Comparison of ENCODE assay signal across 21 cellular contexts in the genomic region with DNA sequence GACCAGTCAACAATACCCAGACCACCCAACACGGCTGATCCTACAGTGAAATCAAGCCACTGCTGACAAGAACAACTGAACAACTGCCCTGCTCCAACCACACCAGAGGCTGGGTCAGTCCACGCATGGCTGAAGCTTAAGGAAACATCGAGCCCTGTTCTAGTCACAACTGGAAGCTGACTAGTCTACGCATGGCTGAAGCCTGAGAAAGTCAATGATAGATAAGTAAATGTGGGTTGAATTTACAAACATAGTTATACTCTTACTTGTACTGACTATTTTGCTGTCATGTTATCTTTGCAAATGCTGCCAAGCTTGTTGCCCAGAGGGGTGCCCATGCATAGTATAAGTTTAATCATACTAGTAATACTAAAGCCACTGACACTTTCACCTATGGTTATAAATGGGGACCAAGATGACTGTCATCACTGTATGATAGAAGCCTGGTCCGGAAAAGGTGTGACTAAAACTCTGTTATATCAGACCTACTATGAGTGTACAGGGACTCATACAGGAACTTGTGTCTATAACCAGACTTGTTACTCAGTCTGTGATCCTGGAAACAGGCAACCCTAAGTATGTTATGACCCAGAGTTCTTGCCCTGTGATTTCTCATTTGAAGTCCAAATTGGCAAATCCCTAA. TPM values are rescaled to one million over a fixed set of nuclear protein-coding genes. Genes with fewer than 3 reads are reported as not detected.
A peak's percentile ranks its signal among the peaks of the same experiment; 100 is the strongest.
DNase-seq lines count a peak whose midpoint lies in the region; ATAC-seq and TF ChIP-seq lines count a peak whose summit lies in the region.
"Had no signal": no experiment of that assay in that cellular context is flagged by ENCODE, and none has a peak within 500 bp of the region (broad histone marks: within the 10 kb centered on the region; RNA-seq: fewer than 3 reads in every experiment).

No MANE protein-coding gene starts in this region.

- no peak overlapping the region for H3K4me3 ChIP-seq in GM12865 (ENCODE audit: low read depth, low read length)
- H3K4me3 ChIP-seq: GM23248, HAP-1, SJSA1 had no signal

- H3K4me1 Mint-ChIP-seq in activated T-cell treated with anti-CD3 and anti-CD28 coated beads, Interleukin-2, amount 50 U/mL, for 72 hours (ENCODE audit: low read depth): peaks cover 17% of the 10 kb centered on the region

- TF ChIP-seq CTCF in GM12865 (IDR thresholded peaks at IDR 0.05; ENCODE audit: insufficient read depth, low read depth, low read length, missing control alignments): no peak

- no peaks in the 10 kb centered on the region for H3K9me3 Mint-ChIP-seq in activated T-cell treated with anti-CD3 and anti-CD28 coated beads, Interleukin-2, amount 50 U/mL, for 72 hours
- H3K9me3 Mint-ChIP-seq: IgD-negative memory B cell had no signal

- TF ChIP-seq POLR2A in erythroblast (IDR thresholded peaks at IDR 0.05; ENCODE audit: low read length): no peak

- no peak overlapping the region for H3K4me3 Mint-ChIP-seq in activated T-cell treated with anti-CD3 and anti-CD28 coated beads, Interleukin-2, amount 50 U/mL, for 72 hours
- H3K4me3 Mint-ChIP-seq: IgD-negative memory B cell had no signal

- peaks cover 29% of the 10 kb centered on the region for H3K27me3 Mint-ChIP-seq in activated T-cell treated with anti-CD3 and anti-CD28 coated beads, Interleukin-2, amount 50 U/mL, for 72 hours (ENCODE audit: low read depth)

- ATAC-seq in activated T-cell treated with anti-CD3 and anti-CD28 coated beads, Interleukin-2, amount 50 U/mL, for 72 hours (replicated peaks in 1 of 2): peak; percentile 84
- ATAC-seq: Right ventricle myocardium inferior had no signal

- intact Hi-C loops in head of caudate nucleus (cut with DNase I): no loop called here

- H3K36me3 Mint-ChIP-seq in activated T-cell treated with anti-CD3 and anti-CD28 coated beads, Interleukin-2, amount 50 U/mL, for 72 hours (ENCODE audit: insufficient read depth in 2 of 2): peaks cover 0 to 5% of the 10 kb centered on the region in 2 donors

- DNase-seq in activated T-cell treated with anti-CD3 and anti-CD28 coated beads, Interleukin-2, amount 50 U/mL, for 72 hours: peak; percentile 39 to 40
- no peak for DNase-seq in activated T-cell treated with anti-CD3 and anti-CD28 coated beads for 4 hours
- DNase-seq in GM12865 (ENCODE audit: low read depth): peak; percentile 59
- DNase-seq in RKO (ENCODE audit: low spot score): peak; percentile 3
- DNase-seq in erythroblast (lab: John Stamatoyannopoulos, UW): peak; percentile 3 to 55
- DNase-seq in hippocampal formation (lab: John Stamatoyannopoulos, UW): no peak
- no peak for DNase-seq in head of caudate nucleus
- no peak for DNase-seq in NCI-H748 treated with DMSO at 0.1 percent for 48 hours (lab: John Stamatoyannopoulos, UW)
- DNase-seq: BE2C, DMS79, GM23248, Karpas-422, NCI-H1694, NCI-H2081, NCI-H2171, NCI-H524 treated with DMSO at 0.1 percent for 48 hours had no signal

- no peak overlapping the region for H3K27ac Mint-ChIP-seq in activated T-cell treated with anti-CD3 and anti-CD28 coated beads, Interleukin-2, amount 50 U/mL, for 72 hours
- H3K27ac Mint-ChIP-seq: IgD-negative memory B cell had no signal

RNA-seq across cellular contexts. Expression of gene GLYAT, which starts 43.4 kb away (rescaled TPM):
- total RNA-seq in activated T-cell treated with anti-CD3 and anti-CD28 coated beads, Interleukin-2, amount 50 U/mL, for 72 hours: not detected
- total RNA-seq: GM23248, M059J, SJSA1 had no signal

Comparison
In these comparisons a context has a peak if more than half of its experiments do, and no peak if none do; other contexts are left out.
1. DNase-seq: peak in activated T-cell treated with anti-CD3 and anti-CD28 coated beads, Interleukin-2, amount 50 U/mL, for 72 hours (2 of 2), GM12865 (single experiment), RKO (single experiment) and erythroblast (2 of 2); none in activated T-cell treated with anti-CD3 and anti-CD28 coated beads for 4 hours (single experiment), hippocampal formation (0 of 2), head of caudate nucleus (0 of 42) and NCI-H748 treated with DMSO at 0.1 percent for 48 hours (single experiment).